ENCODE assay signal across 11 cellular contexts in the genomic region with DNA sequence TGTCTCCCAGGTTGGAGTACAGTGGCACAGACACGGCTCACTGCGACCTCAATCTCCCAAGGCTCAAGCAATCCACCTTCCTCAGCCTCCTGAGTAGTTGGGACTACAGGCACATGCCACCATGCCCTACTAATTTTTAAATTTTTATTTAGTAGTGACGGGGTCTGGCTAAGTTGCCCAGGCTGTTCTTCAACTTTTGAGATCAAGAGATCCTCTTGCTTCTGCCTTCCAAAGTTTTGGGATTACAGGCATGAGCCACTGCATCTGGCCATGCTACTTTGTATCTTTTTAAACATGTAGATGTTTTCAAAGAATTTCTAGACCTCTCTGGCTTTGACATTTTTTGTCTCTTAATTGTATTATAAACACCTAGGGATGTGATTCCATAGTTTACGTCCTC. TPM values are rescaled to one million over a fixed set of nuclear protein-coding genes. Genes with fewer than 3 reads are reported as not detected.
DNase-seq lines count a peak whose midpoint lies in the region; ATAC-seq and TF ChIP-seq lines count a peak whose summit lies in the region.
"Had no signal": no experiment of that assay in that cellular context is flagged by ENCODE, and none has a peak within 500 bp of the region (broad histone marks: within the 10 kb centered on the region; RNA-seq: fewer than 3 reads in every experiment).

No MANE protein-coding gene starts in this region.

- no peaks in the 10 kb centered on the region for H3K9me2 ChIP-seq in neural cell (ENCODE audit: insufficient read depth, low read length)

- H3K27me3 ChIP-seq in Caco-2 (replicated peaks; ENCODE audit: control insufficient read depth, insufficient read depth, low read length) = no peaks in the 10 kb centered on the region
- no peaks in the 10 kb centered on the region for H3K27me3 ChIP-seq in neural cell (ENCODE audit: insufficient read depth, low read depth, low read length)
- H3K27me3 ChIP-seq: testis had no signal

- H3K27ac Mint-ChIP-seq in Caco-2 (ENCODE audit: unreplicated experiment) (no peak overlapping the region), IgD-negative memory B cell (no peak overlapping the region), brain (peak overlapping the region in 1 of 5 experiments; percentile 98)

- H3K9me3 Mint-ChIP-seq in Caco-2 (ENCODE audit: unreplicated experiment) (no peaks in the 10 kb centered on the region), IgD-negative memory B cell (no peaks in the 10 kb centered on the region), brain (no peaks in the 10 kb centered on the region)
- H3K9me3 Mint-ChIP-seq: activated B cell treated with CpG ODN at 0.5 μM for 24 hours had no signal

- H3F3A ChIP-seq in neural cell (ENCODE audit: insufficient read depth, low read length, poor library complexity, severe bottlenecking) = no peaks in the 10 kb centered on the region

- H3K9ac ChIP-seq in neural cell (ENCODE audit: low read length) = no peak overlapping the region

- no TSS peak for BruUV-seq in Caco-2 (replicated peaks; lab: Mats Ljungman, UMichigan)

- H3K4me1 ChIP-seq in Caco-2 = peaks cover 11% of the 10 kb centered on the region

- H3K9me3 ChIP-seq in Caco-2 = no peaks in the 10 kb centered on the region
- H3K9me3 ChIP-seq in neural cell (ENCODE audit: low read length) = no peaks in the 10 kb centered on the region
- H3K9me3 ChIP-seq: testis had no signal

- TF ChIP-seq EP300 in neural cell (conservative IDR thresholded peaks at IDR 0.05; ENCODE audit: poor library complexity, severe bottlenecking) = no peak

- H3K27me3 Mint-ChIP-seq in Caco-2 (ENCODE audit: insufficient read depth, unreplicated experiment) = no peaks in the 10 kb centered on the region
- no peaks in the 10 kb centered on the region for H3K27me3 Mint-ChIP-seq in IgD-negative memory B cell
- H3K27me3 Mint-ChIP-seq in brain = peaks cover 13% of the 10 kb centered on the region
- H3K27me3 Mint-ChIP-seq: activated B cell treated with CpG ODN at 0.5 μM for 24 hours had no signal

- POLR2A ChIA-PET in Caco-2 (lab: Charles Lee) = no interaction called here

- H3K4me3 ChIP-seq in Caco-2 (ENCODE audit: low read depth, low read length) = peak overlapping the region; percentile 69
- peak overlapping the region; percentile 88 for H3K4me3 ChIP-seq in neural cell (ENCODE audit: low read length)

- CTCF ChIA-PET in Caco-2 (lab: Charles Lee) = no interaction called here

- H3K4me1 Mint-ChIP-seq in Caco-2 (ENCODE audit: low read depth, unreplicated experiment) (peaks cover 6% of the 10 kb centered on the region), IgD-negative memory B cell (peaks cover 19 to 22% (median 19%) of the 10 kb centered on the region in 3 donors), brain (peaks cover 39% of the 10 kb centered on the region)

- intact Hi-C loops in Caco-2 (cut with micrococcal nuclease; ENCODE audit: unreplicated experiment) = no loop called here

- H3K27ac ChIP-seq in neural cell (ENCODE audit: low read length) = no peak overlapping the region
- H3K27ac ChIP-seq: testis had no signal

- H3K36me3 ChIP-seq in Caco-2 (ENCODE audit: control insufficient read depth, insufficient read depth, low read length) (no peaks in the 10 kb centered on the region), neural cell (ENCODE audit: insufficient read depth, low read length) (no peaks in the 10 kb centered on the region)

- TF ChIP-seq RAD21 in neural cell (conservative IDR thresholded peaks at IDR 0.05) = no peak

- H3K36me3 Mint-ChIP-seq in Caco-2 (ENCODE audit: insufficient read depth, unreplicated experiment) (peaks cover 16% of the 10 kb centered on the region), IgD-negative memory B cell (peaks cover 5% of the 10 kb centered on the region), brain (peaks cover 1% of the 10 kb centered on the region)

- ATAC-seq in HG03457 (IDR thresholded peaks at IDR 0.05; ENCODE audit: unreplicated experiment) = no peak

- peak overlapping the region; percentile 95 for H3K4me3 Mint-ChIP-seq in Caco-2 (ENCODE audit: unreplicated experiment)
- H3K4me3 Mint-ChIP-seq in IgD-negative memory B cell = peak overlapping the region; percentile 93 to 99 (median 98)
- H3K4me3 Mint-ChIP-seq in brain = peak overlapping the region; percentile 91 to 100 (median 99)

- TF ChIP-seq CTCF in Caco-2 (IDR thresholded peaks at IDR 0.05; ENCODE audit: insufficient read depth in 1 of 2, low read depth in 1 of 2, low read length in 1 of 2, severe bottlenecking in 1 of 2, unreplicated experiment in 1 of 2) = no peak
- TF ChIP-seq CTCF in brain (conservative IDR thresholded peaks at IDR 0.05) = no peak
- no peak for TF ChIP-seq CTCF in neural cell (IDR thresholded peaks at IDR 0.05; ENCODE audit: poor library complexity, severe bottlenecking)

- no peaks in the 10 kb centered on the region for H4K20me1 ChIP-seq in neural cell (ENCODE audit: insufficient read depth)

- H2AFZ ChIP-seq in neural cell (ENCODE audit: low read depth, low read length) = no peak overlapping the region

- H3K4me2 ChIP-seq in neural cell (ENCODE audit: low read length) = no peak overlapping the region

- DNase-seq in Caco-2 (no peak), SKM-1 treated with dmso at 0.1 percent for 144 hours (lab: John Stamatoyannopoulos, UW; ENCODE audit: unreplicated experiment) (no peak), AG08396 (ENCODE audit: low spot score) (no peak), middle frontal gyrus (ENCODE audit: extremely low spot score, low spot score) (no peak)
- DNase-seq: NCI-H748 treated with DMSO at 0.1 percent for 48 hours had no signal

- H3K79me2 ChIP-seq in neural cell (replicated peaks; ENCODE audit: insufficient read depth, low read length) = peaks cover 17% of the 10 kb centered on the region

TF ChIP-seq in neural cell, 6 proteins besides CTCF, POLR2A, EP300 and RAD21:
- TF ChIP-seq POLR2AphosphoS5 (IDR thresholded peaks at IDR 0.05) (no peak), MXI1 (conservative IDR thresholded peaks at IDR 0.05; ENCODE audit: poor library complexity, severe bottlenecking) (no peak), SMC3 (conservative IDR thresholded peaks at IDR 0.05; ENCODE audit: poor library complexity) (no peak), EZH2 (IDR thresholded peaks at IDR 0.05; ENCODE audit: borderline replicate concordance, insufficient read depth, low read length, poor library complexity, severe bottlenecking) (no peak), REST (IDR thresholded peaks at IDR 0.05; ENCODE audit: borderline replicate concordance) (no peak), TAF1 (IDR thresholded peaks at IDR 0.05; ENCODE audit: low read depth) (no peak)

RNA-seq across cellular contexts. Expression of gene ADAT2, which starts 1.4 kb away (rescaled TPM):
- total RNA-seq in Caco-2 (2022) = 12.7 and 13.9 TPM in 2 replicates
- 1.7 TPM for polyA plus RNA-seq in IgD-negative memory B cell
- polyA plus RNA-seq in brain (ENCODE audit: insufficient read depth, low read depth, low replicate concordance) = 1.1 TPM
- polyA plus RNA-seq in neural cell = 3.3 and 10.8 TPM in 2 replicates
- 2.7 and 3.6 TPM in 2 replicates for polyA minus RNA-seq in neural cell

RNA-seq across cellular contexts. Expression of gene PEX3, which starts 1.5 kb away (rescaled TPM):
- 44.6 and 46.6 TPM in 2 replicates for total RNA-seq in Caco-2 (2022)
- polyA plus RNA-seq in IgD-negative memory B cell (17.9 TPM), brain (ENCODE audit: insufficient read depth, low read depth, low replicate concordance) (10.9 TPM), neural cell (26.2 and 37.9 TPM in 2 replicates)
- 28.7 and 36.6 TPM in 2 replicates for polyA minus RNA-seq in neural cell
